In the genomic region with DNA sequence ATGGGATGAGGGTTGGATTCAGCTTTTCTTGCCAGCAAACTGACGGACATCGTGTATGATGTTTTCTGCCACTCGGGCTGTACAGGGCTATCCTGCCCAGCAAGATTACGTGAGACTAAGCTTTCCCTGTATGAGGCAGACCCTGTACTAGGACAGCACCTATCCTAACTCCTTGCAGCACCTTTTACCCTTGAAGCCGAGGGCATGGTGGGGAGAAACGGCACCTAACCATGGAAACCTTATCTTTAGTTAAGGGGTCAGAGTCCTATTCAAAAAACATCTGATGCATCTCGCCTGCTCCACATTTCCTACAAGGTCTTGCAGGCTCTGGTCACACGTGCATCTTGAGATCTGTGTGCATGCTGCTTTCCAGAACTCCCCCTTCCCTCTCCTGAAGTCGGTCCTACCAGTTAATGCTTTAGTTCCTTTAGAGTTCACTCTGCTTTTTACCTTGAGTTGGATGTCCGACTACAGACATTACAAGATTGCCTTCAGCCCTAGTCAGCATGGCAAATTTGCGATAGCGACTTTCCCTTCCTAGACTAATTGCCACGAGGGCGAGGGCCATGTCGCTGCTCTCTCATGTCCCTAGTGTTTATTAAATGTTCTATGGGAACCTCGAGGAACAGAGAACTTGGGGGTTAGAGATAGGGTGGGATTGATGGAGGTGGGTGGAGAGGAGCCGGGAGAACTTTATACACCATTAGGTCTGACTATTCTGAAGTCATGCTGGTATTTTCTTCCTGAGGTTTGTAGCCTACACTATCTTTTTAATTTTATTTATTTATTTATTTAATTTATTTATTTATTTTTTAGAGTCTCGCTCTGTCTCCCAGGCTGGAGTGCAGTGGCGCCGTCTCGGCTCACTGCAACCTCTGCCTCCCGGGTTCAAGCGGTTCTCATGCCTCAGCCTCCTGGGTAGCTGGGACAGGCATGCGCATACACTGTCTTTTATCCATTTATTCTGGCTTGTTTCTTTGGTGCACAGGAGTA, we compare ENCODE assay signal across 1 cellular context.
TF ChIP-seq lines count a peak whose summit lies in the region.

No MANE protein-coding gene starts in this region.

TF ChIP-seq in K562, 482 proteins besides CTCF, POLR2A, EP300 and RAD21 (continued from another document):
- TF ChIP-seq BCLAF1 (IDR thresholded peaks at IDR 0.05; ENCODE audit: borderline replicate concordance in 1 of 2, control insufficient read depth in 1 of 2, low read depth in 2 of 2, low read length in 1 of 2) (peak in 1 of 2 experiments; percentile 16; a peak in 1 of 4 replicates), L3MBTL2 (IDR thresholded peaks at IDR 0.05) (peak; percentile 59), EP400 (IDR thresholded peaks at IDR 0.05) (peak; percentile 41; the same call in 1 of the 2 replicates), NKRF (IDR thresholded peaks at IDR 0.05; ENCODE audit: borderline replicate concordance) (peak; percentile 15; the same call in 1 of the 2 replicates), RUNX1 (IDR thresholded peaks at IDR 0.05; ENCODE audit: low read depth) (0 out of 2 replicates have a peak, but pooled peaks have one; percentile 46), HNRNPLL (IDR thresholded peaks at IDR 0.05; ENCODE audit: low read depth, low read length, poor library complexity, severe bottlenecking) (peak; percentile 18), SP1 (CRISPR knock-in tag; IDR thresholded peaks at IDR 0.05) (peak; percentile 34; the same call in 1 of the 2 replicates), RFX1 (IDR thresholded peaks at IDR 0.05) (peak; percentile 41; the same call in 1 of the 2 replicates), POLR2B (IDR thresholded peaks at IDR 0.05; ENCODE audit: low read depth, partially characterized antibody) (peak; percentile 72), SLC30A9 (CRISPR knock-in tag; IDR thresholded peaks at IDR 0.05) (no peak), BHLHE40 (IDR thresholded peaks at IDR 0.05; ENCODE audit: low read length) (peak; percentile 60), MYC (IDR thresholded peaks at IDR 0.05; ENCODE audit: low read depth, low read length) (peak; percentile 66; the same call in 1 of the 2 replicates), MYC (CRISPR knock-in tag; IDR thresholded peaks at IDR 0.05; ENCODE audit: borderline replicate concordance, low read depth) (no peak), TEAD4 (IDR thresholded peaks at IDR 0.05; ENCODE audit: low read length) (peak; percentile 13; the same call in 1 of the 2 replicates), TEAD4 (CRISPR knock-in tag; IDR thresholded peaks at IDR 0.05; ENCODE audit: borderline replicate concordance) (no peak), ATF7 (IDR thresholded peaks at IDR 0.05) (peak; percentile 32; the same call in 1 of the 2 replicates), POLR2AphosphoS2 (IDR thresholded peaks at IDR 0.05; ENCODE audit: low read length) (peak; percentile 92), KDM1A (IDR thresholded peaks at IDR 0.05) (0 out of 4 replicates have a peak, but pooled peaks of 1 of the 2 experiments have one; percentile 25), GATAD2B (IDR thresholded peaks at IDR 0.05; ENCODE audit: borderline replicate concordance) (no peak), SUPT5H (IDR thresholded peaks at IDR 0.05) (peak; percentile 75), ZNF239 (CRISPR knock-in tag; IDR thresholded peaks at IDR 0.05) (no peak)
- TF ChIP-seq, protein P1, sequence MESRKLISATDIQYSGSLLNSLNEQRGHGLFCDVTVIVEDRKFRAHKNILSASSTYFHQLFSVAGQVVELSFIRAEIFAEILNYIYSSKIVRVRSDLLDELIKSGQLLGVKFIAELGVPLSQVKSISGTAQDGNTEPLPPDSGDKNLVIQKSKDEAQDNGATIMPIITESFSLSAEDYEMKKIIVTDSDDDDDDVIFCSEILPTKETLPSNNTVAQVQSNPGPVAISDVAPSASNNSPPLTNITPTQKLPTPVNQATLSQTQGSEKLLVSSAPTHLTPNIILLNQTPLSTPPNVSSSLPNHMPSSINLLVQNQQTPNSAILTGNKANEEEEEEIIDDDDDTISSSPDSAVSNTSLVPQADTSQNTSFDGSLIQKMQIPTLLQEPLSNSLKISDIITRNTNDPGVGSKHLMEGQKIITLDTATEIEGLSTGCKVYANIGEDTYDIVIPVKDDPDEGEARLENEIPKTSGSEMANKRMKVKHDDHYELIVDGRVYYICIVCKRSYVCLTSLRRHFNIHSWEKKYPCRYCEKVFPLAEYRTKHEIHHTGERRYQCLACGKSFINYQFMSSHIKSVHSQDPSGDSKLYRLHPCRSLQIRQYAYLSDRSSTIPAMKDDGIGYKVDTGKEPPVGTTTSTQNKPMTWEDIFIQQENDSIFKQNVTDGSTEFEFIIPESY (CRISPR knock-in tag; IDR thresholded peaks at IDR 0.05) = 0 out of 2 replicates have a peak, but pooled peaks have one; percentile 84
- TF ChIP-seq, protein P2, sequence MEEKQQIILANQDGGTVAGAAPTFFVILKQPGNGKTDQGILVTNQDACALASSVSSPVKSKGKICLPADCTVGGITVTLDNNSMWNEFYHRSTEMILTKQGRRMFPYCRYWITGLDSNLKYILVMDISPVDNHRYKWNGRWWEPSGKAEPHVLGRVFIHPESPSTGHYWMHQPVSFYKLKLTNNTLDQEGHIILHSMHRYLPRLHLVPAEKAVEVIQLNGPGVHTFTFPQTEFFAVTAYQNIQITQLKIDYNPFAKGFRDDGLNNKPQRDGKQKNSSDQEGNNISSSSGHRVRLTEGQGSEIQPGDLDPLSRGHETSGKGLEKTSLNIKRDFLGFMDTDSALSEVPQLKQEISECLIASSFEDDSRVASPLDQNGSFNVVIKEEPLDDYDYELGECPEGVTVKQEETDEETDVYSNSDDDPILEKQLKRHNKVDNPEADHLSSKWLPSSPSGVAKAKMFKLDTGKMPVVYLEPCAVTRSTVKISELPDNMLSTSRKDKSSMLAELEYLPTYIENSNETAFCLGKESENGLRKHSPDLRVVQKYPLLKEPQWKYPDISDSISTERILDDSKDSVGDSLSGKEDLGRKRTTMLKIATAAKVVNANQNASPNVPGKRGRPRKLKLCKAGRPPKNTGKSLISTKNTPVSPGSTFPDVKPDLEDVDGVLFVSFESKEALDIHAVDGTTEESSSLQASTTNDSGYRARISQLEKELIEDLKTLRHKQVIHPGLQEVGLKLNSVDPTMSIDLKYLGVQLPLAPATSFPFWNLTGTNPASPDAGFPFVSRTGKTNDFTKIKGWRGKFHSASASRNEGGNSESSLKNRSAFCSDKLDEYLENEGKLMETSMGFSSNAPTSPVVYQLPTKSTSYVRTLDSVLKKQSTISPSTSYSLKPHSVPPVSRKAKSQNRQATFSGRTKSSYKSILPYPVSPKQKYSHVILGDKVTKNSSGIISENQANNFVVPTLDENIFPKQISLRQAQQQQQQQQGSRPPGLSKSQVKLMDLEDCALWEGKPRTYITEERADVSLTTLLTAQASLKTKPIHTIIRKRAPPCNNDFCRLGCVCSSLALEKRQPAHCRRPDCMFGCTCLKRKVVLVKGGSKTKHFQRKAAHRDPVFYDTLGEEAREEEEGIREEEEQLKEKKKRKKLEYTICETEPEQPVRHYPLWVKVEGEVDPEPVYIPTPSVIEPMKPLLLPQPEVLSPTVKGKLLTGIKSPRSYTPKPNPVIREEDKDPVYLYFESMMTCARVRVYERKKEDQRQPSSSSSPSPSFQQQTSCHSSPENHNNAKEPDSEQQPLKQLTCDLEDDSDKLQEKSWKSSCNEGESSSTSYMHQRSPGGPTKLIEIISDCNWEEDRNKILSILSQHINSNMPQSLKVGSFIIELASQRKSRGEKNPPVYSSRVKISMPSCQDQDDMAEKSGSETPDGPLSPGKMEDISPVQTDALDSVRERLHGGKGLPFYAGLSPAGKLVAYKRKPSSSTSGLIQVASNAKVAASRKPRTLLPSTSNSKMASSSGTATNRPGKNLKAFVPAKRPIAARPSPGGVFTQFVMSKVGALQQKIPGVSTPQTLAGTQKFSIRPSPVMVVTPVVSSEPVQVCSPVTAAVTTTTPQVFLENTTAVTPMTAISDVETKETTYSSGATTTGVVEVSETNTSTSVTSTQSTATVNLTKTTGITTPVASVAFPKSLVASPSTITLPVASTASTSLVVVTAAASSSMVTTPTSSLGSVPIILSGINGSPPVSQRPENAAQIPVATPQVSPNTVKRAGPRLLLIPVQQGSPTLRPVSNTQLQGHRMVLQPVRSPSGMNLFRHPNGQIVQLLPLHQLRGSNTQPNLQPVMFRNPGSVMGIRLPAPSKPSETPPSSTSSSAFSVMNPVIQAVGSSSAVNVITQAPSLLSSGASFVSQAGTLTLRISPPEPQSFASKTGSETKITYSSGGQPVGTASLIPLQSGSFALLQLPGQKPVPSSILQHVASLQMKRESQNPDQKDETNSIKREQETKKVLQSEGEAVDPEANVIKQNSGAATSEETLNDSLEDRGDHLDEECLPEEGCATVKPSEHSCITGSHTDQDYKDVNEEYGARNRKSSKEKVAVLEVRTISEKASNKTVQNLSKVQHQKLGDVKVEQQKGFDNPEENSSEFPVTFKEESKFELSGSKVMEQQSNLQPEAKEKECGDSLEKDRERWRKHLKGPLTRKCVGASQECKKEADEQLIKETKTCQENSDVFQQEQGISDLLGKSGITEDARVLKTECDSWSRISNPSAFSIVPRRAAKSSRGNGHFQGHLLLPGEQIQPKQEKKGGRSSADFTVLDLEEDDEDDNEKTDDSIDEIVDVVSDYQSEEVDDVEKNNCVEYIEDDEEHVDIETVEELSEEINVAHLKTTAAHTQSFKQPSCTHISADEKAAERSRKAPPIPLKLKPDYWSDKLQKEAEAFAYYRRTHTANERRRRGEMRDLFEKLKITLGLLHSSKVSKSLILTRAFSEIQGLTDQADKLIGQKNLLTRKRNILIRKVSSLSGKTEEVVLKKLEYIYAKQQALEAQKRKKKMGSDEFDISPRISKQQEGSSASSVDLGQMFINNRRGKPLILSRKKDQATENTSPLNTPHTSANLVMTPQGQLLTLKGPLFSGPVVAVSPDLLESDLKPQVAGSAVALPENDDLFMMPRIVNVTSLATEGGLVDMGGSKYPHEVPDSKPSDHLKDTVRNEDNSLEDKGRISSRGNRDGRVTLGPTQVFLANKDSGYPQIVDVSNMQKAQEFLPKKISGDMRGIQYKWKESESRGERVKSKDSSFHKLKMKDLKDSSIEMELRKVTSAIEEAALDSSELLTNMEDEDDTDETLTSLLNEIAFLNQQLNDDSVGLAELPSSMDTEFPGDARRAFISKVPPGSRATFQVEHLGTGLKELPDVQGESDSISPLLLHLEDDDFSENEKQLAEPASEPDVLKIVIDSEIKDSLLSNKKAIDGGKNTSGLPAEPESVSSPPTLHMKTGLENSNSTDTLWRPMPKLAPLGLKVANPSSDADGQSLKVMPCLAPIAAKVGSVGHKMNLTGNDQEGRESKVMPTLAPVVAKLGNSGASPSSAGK (IDR thresholded peaks at IDR 0.05) = peak; percentile 58; the same call in 1 of the 2 replicates
- TF ChIP-seq, protein P3, sequence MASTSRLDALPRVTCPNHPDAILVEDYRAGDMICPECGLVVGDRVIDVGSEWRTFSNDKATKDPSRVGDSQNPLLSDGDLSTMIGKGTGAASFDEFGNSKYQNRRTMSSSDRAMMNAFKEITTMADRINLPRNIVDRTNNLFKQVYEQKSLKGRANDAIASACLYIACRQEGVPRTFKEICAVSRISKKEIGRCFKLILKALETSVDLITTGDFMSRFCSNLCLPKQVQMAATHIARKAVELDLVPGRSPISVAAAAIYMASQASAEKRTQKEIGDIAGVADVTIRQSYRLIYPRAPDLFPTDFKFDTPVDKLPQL (IDR thresholded peaks at IDR 0.05; ENCODE audit: extremely low read depth, insufficient read length) = no peak
- TF ChIP-seq, protein P4, sequence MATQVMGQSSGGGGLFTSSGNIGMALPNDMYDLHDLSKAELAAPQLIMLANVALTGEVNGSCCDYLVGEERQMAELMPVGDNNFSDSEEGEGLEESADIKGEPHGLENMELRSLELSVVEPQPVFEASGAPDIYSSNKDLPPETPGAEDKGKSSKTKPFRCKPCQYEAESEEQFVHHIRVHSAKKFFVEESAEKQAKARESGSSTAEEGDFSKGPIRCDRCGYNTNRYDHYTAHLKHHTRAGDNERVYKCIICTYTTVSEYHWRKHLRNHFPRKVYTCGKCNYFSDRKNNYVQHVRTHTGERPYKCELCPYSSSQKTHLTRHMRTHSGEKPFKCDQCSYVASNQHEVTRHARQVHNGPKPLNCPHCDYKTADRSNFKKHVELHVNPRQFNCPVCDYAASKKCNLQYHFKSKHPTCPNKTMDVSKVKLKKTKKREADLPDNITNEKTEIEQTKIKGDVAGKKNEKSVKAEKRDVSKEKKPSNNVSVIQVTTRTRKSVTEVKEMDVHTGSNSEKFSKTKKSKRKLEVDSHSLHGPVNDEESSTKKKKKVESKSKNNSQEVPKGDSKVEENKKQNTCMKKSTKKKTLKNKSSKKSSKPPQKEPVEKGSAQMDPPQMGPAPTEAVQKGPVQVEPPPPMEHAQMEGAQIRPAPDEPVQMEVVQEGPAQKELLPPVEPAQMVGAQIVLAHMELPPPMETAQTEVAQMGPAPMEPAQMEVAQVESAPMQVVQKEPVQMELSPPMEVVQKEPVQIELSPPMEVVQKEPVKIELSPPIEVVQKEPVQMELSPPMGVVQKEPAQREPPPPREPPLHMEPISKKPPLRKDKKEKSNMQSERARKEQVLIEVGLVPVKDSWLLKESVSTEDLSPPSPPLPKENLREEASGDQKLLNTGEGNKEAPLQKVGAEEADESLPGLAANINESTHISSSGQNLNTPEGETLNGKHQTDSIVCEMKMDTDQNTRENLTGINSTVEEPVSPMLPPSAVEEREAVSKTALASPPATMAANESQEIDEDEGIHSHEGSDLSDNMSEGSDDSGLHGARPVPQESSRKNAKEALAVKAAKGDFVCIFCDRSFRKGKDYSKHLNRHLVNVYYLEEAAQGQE (CRISPR knock-in tag; IDR thresholded peaks at IDR 0.05; ENCODE audit: low read depth) = no peak
